In the genomic region with DNA sequence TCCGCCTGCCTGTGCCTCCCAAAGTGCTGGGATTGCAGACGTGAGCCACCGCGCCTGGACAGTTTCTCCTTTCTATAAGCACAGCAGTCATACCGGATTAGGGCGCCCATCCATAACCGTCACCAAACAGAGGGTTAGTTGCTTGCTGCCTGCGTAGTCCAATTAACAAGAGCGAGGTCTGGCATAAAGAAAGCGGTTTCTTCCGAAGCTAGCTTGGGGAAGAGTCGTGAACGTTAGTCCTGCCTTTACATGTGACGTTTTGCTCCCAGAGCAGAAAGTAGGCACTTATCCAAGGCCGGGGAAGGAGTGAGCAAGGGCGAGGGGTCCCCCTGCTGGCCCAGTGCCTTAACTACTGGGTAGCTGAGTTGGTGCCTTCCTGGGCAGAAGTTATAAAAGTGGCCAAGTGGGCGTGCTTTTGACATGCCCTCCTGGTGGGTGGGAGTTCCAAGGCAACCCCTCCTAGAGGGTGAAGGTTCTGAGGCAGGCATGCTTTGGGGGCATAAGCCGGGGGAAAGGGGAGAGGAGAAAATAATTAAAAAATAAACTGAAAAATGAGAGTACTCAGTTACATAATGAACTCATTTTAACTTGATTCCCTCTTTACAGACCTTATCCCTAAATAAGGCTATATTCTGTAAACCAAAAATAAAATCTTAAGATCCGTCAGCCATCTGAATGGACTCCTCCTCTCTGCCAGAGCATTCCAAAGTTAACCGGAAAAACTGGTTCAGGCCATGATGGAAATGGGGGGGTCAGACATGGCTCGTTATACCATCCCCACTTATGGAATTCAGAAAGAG, we compare ENCODE assay signal across 8 cellular contexts.
DNase-seq lines count a peak whose midpoint lies in the region; ATAC-seq, FAIRE-seq and TF ChIP-seq lines count a peak whose summit lies in the region.

No MANE protein-coding gene starts in this region.

- TF ChIP-seq CTCF in BJ (IDR thresholded peaks at IDR 0.05; ENCODE audit: insufficient read depth, low read depth, low read length) (peak; percentile 95), glutamatergic neuron (IDR thresholded peaks at IDR 0.05; ENCODE audit: partially characterized antibody, unreplicated experiment) (peak; percentile 87), pancreas (IDR thresholded peaks at IDR 0.05) (peak; percentile 65 to 79 (median 70)), thoracic aorta (IDR thresholded peaks at IDR 0.05) (peak; percentile 85)

- CTCF ChIA-PET in BJ (lab: Yijun Ruan, JAX) = interaction anchor here (0.6 to 3.9 kb wide), 30 partner anchors 9 to 709 kb away, joined by 3 to 33 read pairs (median 4); a partner anchor contains a TSS

- peak; percentile 27 for DNase-seq in BJ (ENCODE audit: low read depth)
- peak; percentile 85 for DNase-seq in M059J (ENCODE audit: low read depth)
- DNase-seq in SK-N-MC (ENCODE audit: low read depth, low spot score) = peak; percentile 47
- peak; percentile 77 for DNase-seq in activated naive CD4-positive, alpha-beta T cell treated with anti-CD3 and anti-CD28 coated beads, Interleukin-2, amount 50 U/mL, for 16 hours
- DNase-seq in glutamatergic neuron = peak; percentile 91
- DNase-seq in pancreas = peak; percentile 78 to 89 (median 88)
- DNase-seq in thoracic aorta (ENCODE audit: low spot score) = peak; percentile 83

- no peak overlapping the region for H3K27ac ChIP-seq in SK-N-MC
- H3K27ac ChIP-seq in pancreas = peak overlapping the region in 2 of 4 donors; percentile 34 to 41
- H3K27ac ChIP-seq in thoracic aorta = peak overlapping the region; percentile 75 to 79

- peaks cover 7% of the 10 kb centered on the region for H3K4me1 Mint-ChIP-seq in glutamatergic neuron (ENCODE audit: low read depth, unreplicated experiment)

- no peak overlapping the region for H3K27ac Mint-ChIP-seq in glutamatergic neuron (ENCODE audit: unreplicated experiment)

- H3K36me3 Mint-ChIP-seq in glutamatergic neuron (ENCODE audit: unreplicated experiment) = no peaks in the 10 kb centered on the region

- WGBS in pancreas, 2 donors = 12 to 18% methylated on average over 21 of the region's 21 CpGs

- no peaks in the 10 kb centered on the region for H3K9me3 Mint-ChIP-seq in glutamatergic neuron (ENCODE audit: unreplicated experiment)

- H3K27me3 ChIP-seq in BJ (ENCODE audit: control insufficient read depth, insufficient read depth, low read length) (no peaks in the 10 kb centered on the region), pancreas (no peaks in the 10 kb centered on the region), thoracic aorta (replicated peaks; ENCODE audit: insufficient read depth) (no peaks in the 10 kb centered on the region)

- no peaks in the 10 kb centered on the region for H3K9me3 ChIP-seq in SK-N-MC (ENCODE audit: low read depth, low read length)
- H3K9me3 ChIP-seq in pancreas = no peaks in the 10 kb centered on the region
- H3K9me3 ChIP-seq in thoracic aorta = no peaks in the 10 kb centered on the region

- no peak for FAIRE-seq in pancreas (lab: Jason Lieb, UNC)

- peaks cover 2% of the 10 kb centered on the region for H3K27me3 Mint-ChIP-seq in glutamatergic neuron (ENCODE audit: unreplicated experiment)

- no peak overlapping the region for H3K4me3 Mint-ChIP-seq in glutamatergic neuron (ENCODE audit: unreplicated experiment)

- intact Hi-C loops in pancreas (cut with DNase I) = loop anchor here in 1 of 3 donors (10.0 kb wide), 1 partner anchor 246 kb away; no protein-coding TSS in a partner anchor

- POLR2A ChIA-PET in BJ (lab: Charles Lee) = interaction anchor here (0.6 kb wide), 1 partner anchor 250 kb away, joined by 5 read pairs; no protein-coding TSS in a partner anchor

- no peak overlapping the region for H3K9ac ChIP-seq in SK-N-MC (ENCODE audit: insufficient read length)

- ATAC-seq in GM19463 (IDR thresholded peaks at IDR 0.05; ENCODE audit: unreplicated experiment) = peak; percentile 70
- ATAC-seq in pancreas = peak; percentile 92 to 99 (median 98)
- peak; percentile 91 for ATAC-seq in thoracic aorta (ENCODE audit: insufficient number of reproducible peaks, low FRiP score, low read depth)

- H3K4me1 ChIP-seq in pancreas = peaks cover 0 to 5% (median 4%) of the 10 kb centered on the region in 3 donors
- H3K4me1 ChIP-seq in thoracic aorta (ENCODE audit: control insufficient read depth in 1 of 2, low read depth in 2 of 2) = peaks cover 0 to 13% of the 10 kb centered on the region in 2 donors

- no peaks in the 10 kb centered on the region for H3K36me3 ChIP-seq in BJ (ENCODE audit: control insufficient read depth, insufficient read depth, low read length)
- H3K36me3 ChIP-seq in SK-N-MC (ENCODE audit: insufficient read depth, low read length) = no peaks in the 10 kb centered on the region
- H3K36me3 ChIP-seq in pancreas = no peaks in the 10 kb centered on the region
- no peaks in the 10 kb centered on the region for H3K36me3 ChIP-seq in thoracic aorta

- peak overlapping the region; percentile 9; the same call in 1 of the 2 replicates for H3K4me3 ChIP-seq in BJ (ENCODE audit: low read depth, low read length)
- no peak overlapping the region for H3K4me3 ChIP-seq in SK-N-MC
- H3K4me3 ChIP-seq in pancreas = peak overlapping the region in 2 of 4 donors; percentile 29 to 37
- H3K4me3 ChIP-seq in thoracic aorta = peak overlapping the region; percentile 75

Comparison
In these comparisons a context has a peak if more than half of its experiments do, and no peak if none do; other contexts are left out.
1. DNase-seq: peak in every context shown above with its lines; median percentile 91 in glutamatergic neuron; 88 in pancreas; 85 in M059J; 83 in thoracic aorta; 77 in activated naive CD4-positive, alpha-beta T cell treated with anti-CD3 and anti-CD28 coated beads, Interleukin-2, amount 50 U/mL, for 16 hours; 47 in SK-N-MC; 27 in BJ.